Comparison of ENCODE assay signal across 1 cellular context in the genomic region with DNA sequence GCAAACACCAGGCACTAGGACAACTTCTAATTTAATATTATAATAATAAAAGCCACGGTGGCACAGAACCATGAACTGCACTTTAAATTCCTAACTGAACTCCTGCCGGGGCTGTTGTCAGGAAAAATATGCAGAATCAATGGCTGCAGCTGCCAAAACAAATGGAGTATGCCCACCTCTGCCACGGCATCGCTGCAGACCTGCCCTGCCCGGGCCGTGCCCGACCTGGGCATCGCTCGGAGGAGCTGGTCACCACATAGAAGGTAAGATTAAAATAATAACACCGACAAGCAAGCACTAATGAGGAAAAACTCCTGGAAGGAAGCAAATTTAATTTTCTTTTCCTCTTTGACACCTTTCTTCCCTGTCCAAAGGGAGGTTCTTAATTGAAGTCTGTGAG.
TF ChIP-seq lines count a peak whose summit lies in the region.

No MANE protein-coding gene starts in this region.

TF ChIP-seq in GM23338, 12 proteins besides CTCF, POLR2A, EP300 and RAD21 (continued from another document):
- TF ChIP-seq, protein P1, sequence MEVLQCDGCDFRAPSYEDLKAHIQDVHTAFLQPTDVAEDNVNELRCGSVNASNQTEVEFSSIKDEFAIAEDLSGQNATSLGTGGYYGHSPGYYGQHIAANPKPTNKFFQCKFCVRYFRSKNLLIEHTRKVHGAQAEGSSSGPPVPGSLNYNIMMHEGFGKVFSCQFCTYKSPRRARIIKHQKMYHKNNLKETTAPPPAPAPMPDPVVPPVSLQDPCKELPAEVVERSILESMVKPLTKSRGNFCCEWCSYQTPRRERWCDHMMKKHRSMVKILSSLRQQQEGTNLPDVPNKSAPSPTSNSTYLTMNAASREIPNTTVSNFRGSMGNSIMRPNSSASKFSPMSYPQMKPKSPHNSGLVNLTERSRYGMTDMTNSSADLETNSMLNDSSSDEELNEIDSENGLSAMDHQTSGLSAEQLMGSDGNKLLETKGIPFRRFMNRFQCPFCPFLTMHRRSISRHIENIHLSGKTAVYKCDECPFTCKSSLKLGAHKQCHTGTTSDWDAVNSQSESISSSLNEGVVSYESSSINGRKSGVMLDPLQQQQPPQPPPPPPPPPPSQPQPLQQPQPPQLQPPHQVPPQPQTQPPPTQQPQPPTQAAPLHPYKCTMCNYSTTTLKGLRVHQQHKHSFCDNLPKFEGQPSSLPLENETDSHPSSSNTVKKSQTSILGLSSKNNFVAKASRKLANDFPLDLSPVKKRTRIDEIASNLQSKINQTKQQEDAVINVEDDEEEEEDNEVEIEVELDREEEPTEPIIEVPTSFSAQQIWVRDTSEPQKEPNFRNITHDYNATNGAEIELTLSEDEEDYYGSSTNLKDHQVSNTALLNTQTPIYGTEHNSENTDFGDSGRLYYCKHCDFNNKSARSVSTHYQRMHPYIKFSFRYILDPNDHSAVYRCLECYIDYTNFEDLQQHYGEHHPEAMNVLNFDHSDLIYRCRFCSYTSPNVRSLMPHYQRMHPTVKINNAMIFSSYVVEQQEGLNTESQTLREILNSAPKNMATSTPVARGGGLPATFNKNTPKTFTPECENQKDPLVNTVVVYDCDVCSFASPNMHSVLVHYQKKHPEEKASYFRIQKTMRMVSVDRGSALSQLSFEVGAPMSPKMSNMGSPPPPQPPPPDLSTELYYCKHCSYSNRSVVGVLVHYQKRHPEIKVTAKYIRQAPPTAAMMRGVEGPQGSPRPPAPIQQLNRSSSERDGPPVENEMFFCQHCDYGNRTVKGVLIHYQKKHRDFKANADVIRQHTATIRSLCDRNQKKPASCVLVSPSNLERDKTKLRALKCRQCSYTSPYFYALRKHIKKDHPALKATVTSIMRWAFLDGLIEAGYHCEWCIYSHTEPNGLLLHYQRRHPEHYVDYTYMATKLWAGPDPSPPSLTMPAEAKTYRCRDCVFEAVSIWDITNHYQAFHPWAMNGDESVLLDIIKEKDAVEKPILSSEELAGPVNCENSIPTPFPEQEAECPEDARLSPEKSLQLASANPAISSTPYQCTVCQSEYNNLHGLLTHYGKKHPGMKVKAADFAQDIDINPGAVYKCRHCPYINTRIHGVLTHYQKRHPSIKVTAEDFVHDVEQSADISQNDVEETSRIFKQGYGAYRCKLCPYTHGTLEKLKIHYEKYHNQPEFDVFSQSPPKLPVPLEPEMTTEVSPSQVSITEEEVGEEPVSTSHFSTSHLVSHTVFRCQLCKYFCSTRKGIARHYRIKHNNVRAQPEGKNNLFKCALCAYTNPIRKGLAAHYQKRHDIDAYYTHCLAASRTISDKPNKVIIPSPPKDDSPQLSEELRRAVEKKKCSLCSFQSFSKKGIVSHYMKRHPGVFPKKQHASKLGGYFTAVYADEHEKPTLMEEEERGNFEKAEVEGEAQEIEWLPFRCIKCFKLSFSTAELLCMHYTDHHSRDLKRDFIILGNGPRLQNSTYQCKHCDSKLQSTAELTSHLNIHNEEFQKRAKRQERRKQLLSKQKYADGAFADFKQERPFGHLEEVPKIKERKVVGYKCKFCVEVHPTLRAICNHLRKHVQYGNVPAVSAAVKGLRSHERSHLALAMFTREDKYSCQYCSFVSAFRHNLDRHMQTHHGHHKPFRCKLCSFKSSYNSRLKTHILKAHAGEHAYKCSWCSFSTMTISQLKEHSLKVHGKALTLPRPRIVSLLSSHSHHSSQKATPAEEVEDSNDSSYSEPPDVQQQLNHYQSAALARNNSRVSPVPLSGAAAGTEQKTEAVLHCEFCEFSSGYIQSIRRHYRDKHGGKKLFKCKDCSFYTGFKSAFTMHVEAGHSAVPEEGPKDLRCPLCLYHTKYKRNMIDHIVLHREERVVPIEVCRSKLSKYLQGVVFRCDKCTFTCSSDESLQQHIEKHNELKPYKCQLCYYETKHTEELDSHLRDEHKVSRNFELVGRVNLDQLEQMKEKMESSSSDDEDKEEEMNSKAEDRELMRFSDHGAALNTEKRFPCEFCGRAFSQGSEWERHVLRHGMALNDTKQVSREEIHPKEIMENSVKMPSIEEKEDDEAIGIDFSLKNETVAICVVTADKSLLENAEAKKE (CRISPR knock-in tag; IDR thresholded peaks at IDR 0.05): no peak
